12 cellular contexts compared by ENCODE assay signal in the genomic region with DNA sequence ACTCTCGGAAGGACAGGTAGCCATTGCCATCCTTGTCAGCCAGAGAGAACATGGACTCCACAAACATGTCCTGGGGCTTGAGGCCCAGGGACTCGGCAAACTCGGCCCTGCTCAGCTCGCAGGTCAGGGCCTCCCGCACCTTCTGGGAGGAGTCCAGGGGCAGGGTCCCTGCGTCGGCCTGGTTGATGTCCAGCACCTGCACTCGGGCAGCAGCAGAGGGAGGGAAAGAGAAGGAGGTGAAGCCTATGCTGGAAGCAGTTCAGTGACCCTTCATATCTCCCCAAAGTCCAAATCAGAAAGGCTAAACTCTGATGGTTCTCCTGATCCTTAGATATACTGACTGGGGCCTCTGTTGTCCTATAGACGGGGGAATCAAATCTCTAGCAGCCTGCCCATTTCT. TPM values are rescaled to one million over a fixed set of nuclear protein-coding genes. Genes with fewer than 3 reads are reported as not detected.
"Had no signal": no experiment of that assay in that cellular context is flagged by ENCODE, and none has a peak within 500 bp of the region (broad histone marks: within the 10 kb centered on the region; RNA-seq: fewer than 3 reads in every experiment).

No MANE protein-coding gene starts in this region.

RNA-seq across cellular contexts. Expression of a gene that starts 9.8 kb away (rescaled TPM):
- total RNA-seq: myocyte; naive thymus-derived CD8-positive, alpha-beta T cell; osteocyte; pulmonary artery endothelial cell had no signal
- polyA plus RNA-seq: naive thymus-derived CD8-positive, alpha-beta T cell had no signal

RNA-seq across cellular contexts. Expression of a gene that starts 10.0 kb away (rescaled TPM):
- total RNA-seq: myocyte; naive thymus-derived CD8-positive, alpha-beta T cell; neural crest cell; omental fat pad; osteocyte; prostate gland; pulmonary artery endothelial cell; right atrium auricular region; smooth muscle cell; suprapubic skin; uterus had no signal
- polyA plus RNA-seq: naive thymus-derived CD8-positive, alpha-beta T cell; smooth muscle cell had no signal

RNA-seq across cellular contexts. Expression of a gene that starts 25.5 kb away (rescaled TPM):
- total RNA-seq: myocyte; natural killer cell treated with Interleukin-12 subunit alpha and Interleukin-12 subunit beta and Interleukin-15 and Interleukin-18, amount 100 ng/mL, for 72 hours; neural crest cell; osteocyte; pulmonary artery endothelial cell had no signal

RNA-seq across cellular contexts. Expression of a gene that starts 25.6 kb away (rescaled TPM):
- total RNA-seq: myocyte; naive thymus-derived CD8-positive, alpha-beta T cell; neural crest cell; osteocyte; pulmonary artery endothelial cell had no signal
